In genomic region chr7:51316262-51316665, GRCh38 we compare ENCODE assay signal across 9 cellular contexts. TPM values are rescaled to one million over a fixed set of nuclear protein-coding genes. Genes with fewer than 3 reads are reported as not detected.
DNase-seq lines count a peak whose midpoint lies in the region; ATAC-seq, FAIRE-seq and TF ChIP-seq lines count a peak whose summit lies in the region.
"Had no signal": no experiment of that assay in that cellular context is flagged by ENCODE, and none has a peak within 500 bp of the region (broad histone marks: within the 10 kb centered on the region; RNA-seq: fewer than 3 reads in every experiment).

No MANE protein-coding gene starts in this region.

- FAIRE-seq in K562 (lab: Jason Lieb, UNC) = no peak

- no peaks in the 10 kb centered on the region for H3K9me1 ChIP-seq in K562 (ENCODE audit: control insufficient read depth, insufficient read depth, low read length)

- H3K27ac ChIP-seq in K562 (ENCODE audit: extremely low read depth, low read depth, low read length) (no peak overlapping the region), right lobe of liver (peak overlapping the region; percentile 64 to 95 (median 86))

- H3K4me1 ChIP-seq in K562 (replicated peaks in 1 of 2; ENCODE audit: control insufficient read depth in 2 of 2, insufficient read depth in 2 of 2, low read length in 2 of 2) (peaks cover 0 to 20% of the 10 kb centered on the region in 2 experiments; a peak in 2 of 5 replicates), right lobe of liver (peaks cover 0 to 58% (median 17%) of the 10 kb centered on the region in 4 donors)

- BruUV-seq in K562 (replicated peaks; lab: Mats Ljungman, UMichigan) = no TSS peak

- intact Hi-C loops in activated CD4-positive, alpha-beta T cell treated with anti-CD3 and anti-CD28 coated beads for 36 hours (cut with DNase I, micrococcal nuclease) = no loop called here
- intact Hi-C loops in K562 (cut with micrococcal nuclease) (no loop called here), right lobe of liver (cut with DNase I) (no loop called here)

- H3K36me3 ChIP-seq in K562 (ENCODE audit: control insufficient read depth, insufficient read depth, low read length) (no peaks in the 10 kb centered on the region), right lobe of liver (no peaks in the 10 kb centered on the region)

- no peak overlapping the region for H3K4me3 Mint-ChIP-seq in activated CD4-positive, alpha-beta T cell treated with anti-CD3 and anti-CD28 coated beads for 36 hours
- peak overlapping the region; percentile 96 for H3K4me3 Mint-ChIP-seq in type B pancreatic cell
- no peak overlapping the region for H3K4me3 Mint-ChIP-seq in effector memory CD8-positive, alpha-beta T cell

- H3K4me2 ChIP-seq in K562 (ENCODE audit: insufficient read depth, low read length) = no peak overlapping the region

- no peak for TF ChIP-seq RAD21 in K562 (CRISPR knock-in tag; conservative IDR thresholded peaks at IDR 0.05 in 1 of 2, IDR thresholded peaks at IDR 0.05 in 1 of 2)

- H3K27me3 Mint-ChIP-seq in activated CD4-positive, alpha-beta T cell treated with anti-CD3 and anti-CD28 coated beads for 36 hours = peaks cover 40% of the 10 kb centered on the region
- peaks cover 35% of the 10 kb centered on the region for H3K27me3 Mint-ChIP-seq in type B pancreatic cell
- H3K27me3 Mint-ChIP-seq in effector memory CD8-positive, alpha-beta T cell = peaks cover 36 to 54% of the 10 kb centered on the region in 2 donors

- in situ Hi-C loops in K562 (cut with MboI) = no loop called here

- peaks cover 12% of the 10 kb centered on the region for H3K4me1 Mint-ChIP-seq in activated CD4-positive, alpha-beta T cell treated with anti-CD3 and anti-CD28 coated beads for 36 hours
- H3K4me1 Mint-ChIP-seq in type B pancreatic cell (ENCODE audit: unreplicated experiment) = peaks cover 16% of the 10 kb centered on the region
- H3K4me1 Mint-ChIP-seq in effector memory CD8-positive, alpha-beta T cell (ENCODE audit: low read depth in 2 of 2) = no peaks in the 10 kb centered on the region

- H4K20me1 ChIP-seq in K562 (replicated peaks; ENCODE audit: control insufficient read depth, insufficient read depth, low read length) = peaks cover 5% of the 10 kb centered on the region; the same call in 1 of the 2 replicates

- H3K27ac Mint-ChIP-seq in activated CD4-positive, alpha-beta T cell treated with anti-CD3 and anti-CD28 coated beads for 36 hours = no peak overlapping the region
- H3K27ac Mint-ChIP-seq in type B pancreatic cell = peak overlapping the region; percentile 99
- H3K27ac Mint-ChIP-seq in effector memory CD8-positive, alpha-beta T cell = no peak overlapping the region

- POLR2A ChIA-PET in activated CD4-positive, alpha-beta T cell treated with anti-CD3 and anti-CD28 coated beads for 36 hours (lab: Charles Lee) = no interaction called here
- POLR2A ChIA-PET in K562 (lab: Yijun Ruan, JAX) = no interaction called here

- no peaks in the 10 kb centered on the region for H3K9me3 Mint-ChIP-seq in activated CD4-positive, alpha-beta T cell treated with anti-CD3 and anti-CD28 coated beads for 36 hours (ENCODE audit: low read depth)
- H3K9me3 Mint-ChIP-seq in type B pancreatic cell = no peaks in the 10 kb centered on the region
- no peaks in the 10 kb centered on the region for H3K9me3 Mint-ChIP-seq in effector memory CD8-positive, alpha-beta T cell

- H3K9me3 ChIP-seq in K562 (replicated peaks; ENCODE audit: control insufficient read depth, insufficient read depth, low read depth, low read length) = no peaks in the 10 kb centered on the region
- H3K9me3 ChIP-seq in right lobe of liver = no peaks in the 10 kb centered on the region

- H3K27me3 ChIP-seq in K562 (ENCODE audit: control insufficient read depth in 2 of 2, insufficient read depth in 2 of 2, low read length in 2 of 2) (peaks cover 5 to 35% of the 10 kb centered on the region in 2 experiments), right lobe of liver (no peaks in the 10 kb centered on the region)

- TF ChIP-seq EP300 in K562 (IDR thresholded peaks at IDR 0.05; ENCODE audit: low read length) = no peak

- CTCF ChIA-PET in activated CD4-positive, alpha-beta T cell treated with anti-CD3 and anti-CD28 coated beads for 36 hours (lab: Charles Lee) = no interaction called here
- CTCF ChIA-PET in K562 (lab: Yijun Ruan, JAX; ENCODE audit: low intra/inter-chr PET ratio) = no interaction called here

- no peak overlapping the region for H2AFZ ChIP-seq in K562 (ENCODE audit: low read depth, low read length)

- WGBS in K562 (ENCODE audit: insufficient coverage, low coverage, missing lambda C conversion rate) = 18% methylated on average over 31 of the region's 46 CpGs
- 0% methylated on average over 2 of the region's 46 CpGs for WGBS in right lobe of liver (ENCODE audit: insufficient coverage, low coverage, low lambda C conversion rate, missing lambda C conversion rate)

- no peaks in the 10 kb centered on the region for H3K79me2 ChIP-seq in K562 (ENCODE audit: control insufficient read depth, insufficient read depth, low read length)

- no peak for TF ChIP-seq CTCF in K562 (IDR thresholded peaks at IDR 0.05 in 2 of 3, conservative IDR thresholded peaks at IDR 0.05 in 1 of 3; ENCODE audit: insufficient read depth in 2 of 3, low read depth in 1 of 3, low read length in 3 of 3)
- TF ChIP-seq CTCF in right lobe of liver (IDR thresholded peaks at IDR 0.05) = peak in 2 of 4 donors; percentile 25 to 56
- peak; percentile 60 for TF ChIP-seq CTCF in type B pancreatic cell (conservative IDR thresholded peaks at IDR 0.05)

- no peaks in the 10 kb centered on the region for H3K36me3 Mint-ChIP-seq in activated CD4-positive, alpha-beta T cell treated with anti-CD3 and anti-CD28 coated beads for 36 hours (ENCODE audit: low read depth)
- no peaks in the 10 kb centered on the region for H3K36me3 Mint-ChIP-seq in type B pancreatic cell
- no peaks in the 10 kb centered on the region for H3K36me3 Mint-ChIP-seq in effector memory CD8-positive, alpha-beta T cell (ENCODE audit: insufficient read depth)

- TF ChIP-seq POLR2A in K562 (conservative IDR thresholded peaks at IDR 0.05) = no peak
- TF ChIP-seq POLR2A in right lobe of liver (IDR thresholded peaks at IDR 0.05) = no peak

- H3K9ac ChIP-seq in K562 (ENCODE audit: insufficient read depth in 1 of 2, low read depth in 2 of 2, low read length in 2 of 2) = no peak overlapping the region

- H3K4me3 ChIP-seq in K562 (no peak overlapping the region; the same call in 1 of the 2 replicates), right lobe of liver (peak overlapping the region; percentile 33 to 86 (median 76))

- peak; percentile 68 for ATAC-seq in activated CD4-positive, alpha-beta T cell treated with anti-CD3 and anti-CD28 coated beads for 36 hours
- ATAC-seq in K562 = peak; percentile 33
- peak; percentile 37 to 62 (median 58) for ATAC-seq in right lobe of liver
- no peak for ATAC-seq in effector memory CD8-positive, alpha-beta T cell (replicated peaks)
- ATAC-seq in HG03460 (IDR thresholded peaks at IDR 0.05; ENCODE audit: unreplicated experiment) = no peak

- DNase-seq in activated CD4-positive, alpha-beta T cell treated with anti-CD3 and anti-CD28 coated beads for 36 hours = peak; percentile 45
- no peak for DNase-seq in activated CD4-positive, alpha-beta T cell treated with anti-CD3 and anti-CD28 coated beads, Interleukin-2, amount 50 U/mL, for 4 hours
- no peak for DNase-seq in K562 (ENCODE audit: extremely low read depth in 1 of 4, low spot score in 3 of 4)
- DNase-seq in right lobe of liver = peak; percentile 62 to 79 (median 76)
- peak; percentile 75 for DNase-seq in type B pancreatic cell (ENCODE audit: extremely low spot score, unreplicated experiment)
- DNase-seq in SKM-1 treated with dmso at 0.1 percent for 144 hours (lab: John Stamatoyannopoulos, UW; ENCODE audit: unreplicated experiment) = no peak
- DNase-seq in effector memory CD8-positive, alpha-beta T cell = no peak
- DNase-seq: DND-41 had no signal

TF ChIP-seq in K562, 482 proteins besides CTCF, POLR2A, EP300 and RAD21 (continues in another document):
- TF ChIP-seq DLX4 (CRISPR knock-in tag; IDR thresholded peaks at IDR 0.05) (no peak), ZFP91 (CRISPR knock-in tag; IDR thresholded peaks at IDR 0.05) (no peak)

RNA-seq across cellular contexts. Expression of gene COBL, which starts 0.3 kb away (rescaled TPM):
- total RNA-seq in activated CD4-positive, alpha-beta T cell treated with anti-CD3 and anti-CD28 coated beads for 36 hours = not detected
- 1.1 and 1.5 TPM in 2 replicates for total RNA-seq in K562 (2011; cell fraction: chromatin; rRNA removed; ENCODE audit: low replicate concordance)
- 0.39 and 0.67 TPM in 2 replicates for total RNA-seq in K562 (2011; cell fraction: nucleolus; rRNA removed)
- 0.51 and 0.61 TPM in 2 replicates for total RNA-seq in K562 (2011; cell fraction: nucleoplasm; rRNA removed)
- total RNA-seq in K562 (2014; rRNA removed) = not detected in 2 replicates
- total RNA-seq in K562 (2014; rRNA removed; fragmentation: Illumina TruSeq; extraction: Trizol) = 0.07 and 0.13 TPM in 2 replicates
- 0.08 and 0.11 TPM in 2 replicates for total RNA-seq in K562 (2015; rRNA removed; fragmentation: Illumina TruSeq; extraction: Trizol)
- total RNA-seq in K562 (2021) = 0.11 and 0.27 TPM in 2 replicates
- 2.4 TPM in 2 replicates for polyA plus RNA-seq in K562 (2011; rRNA removed)
- 0.75 and 1.1 TPM in 2 replicates for polyA plus RNA-seq in K562 (2011; cell fraction: cytosol; rRNA removed)
- 2.6 and 4.8 TPM in 2 replicates for polyA plus RNA-seq in K562 (2011; cell fraction: nucleus; rRNA removed)
- polyA plus RNA-seq in K562 (2012) = 0.04 and 0.09 TPM in 2 replicates
- polyA plus RNA-seq in K562 (2014; fragmentation: Illumina TruSeq; extraction: Trizol) = 0.07 and 0.19 TPM in 2 replicates
- not detected for polyA plus RNA-seq in K562 (2014; fragmentation: Nextera tagmentation; extraction: Ambion mirVana)
- 0.01 and 0.19 TPM in 2 replicates for polyA plus RNA-seq in K562 (2014; rRNA removed)
- polyA minus RNA-seq in K562 (2011; rRNA and poly(A)+ RNA removed) = 3.2 and 4.1 TPM in 2 replicates
- 1.0 and 3.1 TPM in 2 replicates for polyA minus RNA-seq in K562 (2011; cell fraction: cytosol; rRNA and poly(A)+ RNA removed)
- polyA minus RNA-seq in K562 (2011; cell fraction: nucleus; rRNA and poly(A)+ RNA removed) = 2.7 and 3.8 TPM in 2 replicates
- 10 to 100 TPM; 21.5 to 35.9 (median 24.6) TPM for total RNA-seq in right lobe of liver
- 25.7 and 47.1 TPM in 2 replicates for total RNA-seq in type B pancreatic cell (ENCODE audit: low replicate concordance)

Comparison
In these comparisons a context has a peak if more than half of its experiments do, and no peak if none do; other contexts are left out.
1. DNase-seq: peak in activated CD4-positive, alpha-beta T cell treated with anti-CD3 and anti-CD28 coated beads for 36 hours (single experiment), right lobe of liver (3 of 3) and type B pancreatic cell (single experiment); none in activated CD4-positive, alpha-beta T cell treated with anti-CD3 and anti-CD28 coated beads, Interleukin-2, amount 50 U/mL, for 4 hours (0 of 2), K562 (0 of 4), SKM-1 treated with dmso at 0.1 percent for 144 hours (single experiment) and effector memory CD8-positive, alpha-beta T cell (0 of 3).
2. ATAC-seq: peak in activated CD4-positive, alpha-beta T cell treated with anti-CD3 and anti-CD28 coated beads for 36 hours (single experiment), K562 (single experiment) and right lobe of liver (4 of 4); none in effector memory CD8-positive, alpha-beta T cell (single experiment) and HG03460 (single experiment).
3. RNA of gene COBL, which starts 0.3 kb away (total RNA-seq): 25.7 to 47.1 TPM in type B pancreatic cell and 21.5 to 35.9 TPM in right lobe of liver; 0.07 to 1.5 TPM in K562 and not detected in activated CD4-positive, alpha-beta T cell treated with anti-CD3 and anti-CD28 coated beads for 36 hours; every median in the first group is over 4 times any median in the second.